Comparison of ENCODE assay signal across 27 cellular contexts in the genomic region with DNA sequence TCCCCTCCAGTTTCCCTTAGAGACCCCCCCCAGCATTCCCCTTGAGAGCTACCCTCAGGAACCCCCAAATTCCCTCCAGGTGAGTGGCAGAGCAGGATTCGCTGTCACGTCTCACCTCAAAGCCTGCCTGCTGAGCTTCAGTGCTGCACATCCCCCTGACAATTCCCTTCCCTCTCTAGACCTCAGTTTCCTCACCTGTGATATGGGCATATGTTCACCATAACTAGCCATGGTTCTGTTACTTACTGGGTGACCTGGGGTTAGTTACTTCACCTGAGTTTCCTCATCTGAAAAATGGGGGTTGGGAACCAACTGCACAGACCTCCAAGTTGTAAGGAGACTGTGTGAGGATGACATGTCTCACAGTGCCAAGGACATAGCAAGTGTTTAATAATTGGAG.
"Had no signal": no experiment of that assay in that cellular context is flagged by ENCODE, and none has a peak within 500 bp of the region (broad histone marks: within the 10 kb centered on the region; RNA-seq: fewer than 3 reads in every experiment).

No MANE protein-coding gene starts in this region.

- DNase-seq: naive thymus-derived CD4-positive, alpha-beta T cell; natural killer cell; occipital lobe; psoas muscle; right cardiac atrium; spleen; stimulated activated CD4-positive, alpha-beta T cell treated with anti-CD3 and anti-CD28 coated beads, Interleukin-12 subunit alpha, Interleukin-12 subunit beta, amount 100 ng/mL, for 4 hours; stimulated activated CD4-positive, alpha-beta T cell treated with anti-CD3 and anti-CD28 coated beads, Interleukin-1b, Interleukin-23, amount 100 ng/mL, for 48 hours; stimulated activated CD4-positive, alpha-beta T cell treated with anti-CD3 and anti-CD28 coated beads, Interleukin-4, amount 100 ng/mL, for 1 hour; stimulated activated CD4-positive, alpha-beta T cell treated with anti-CD3 and anti-CD28 coated beads, Interleukin-4, amount 100 ng/mL, for 4 hours; stimulated activated CD8-positive, alpha-beta memory T cell treated with anti-CD3 and anti-CD28 coated beads, Interleukin-4, amount 100 ng/mL, for 48 hours; stimulated activated naive CD4-positive, alpha-beta T cell; stimulated activated naive CD8-positive, alpha-beta T cell treated with anti-CD3 and anti-CD28 coated beads, Interleukin-15, amount 100 ng/mL, for 72 hours; stimulated activated naive CD8-positive, alpha-beta T cell treated with anti-CD3 and anti-CD28 coated beads, Interleukin-15, Interleukin-2, amounts not matched to agents 100 U/mL and 50 U/mL, for 24 hours; substantia nigra; testis; tibial artery; transverse colon; upper lobe of right lung; uterus had no signal

- H3K27ac ChIP-seq: neural progenitor cell, pancreas, skin epidermis, spleen, suprapubic skin, testis, tibial artery, transverse colon, upper lobe of right lung, uterus had no signal

- FAIRE-seq: pancreas had no signal

- H3K27me3 ChIP-seq: neural progenitor cell, pancreas, testis, transverse colon, upper lobe of right lung, uterus had no signal

- H3K9me3 ChIP-seq: pancreas, psoas muscle, spleen, suprapubic skin, testis, tibial artery, transverse colon, upper lobe of right lung, uterus had no signal

- H3K4me3 ChIP-seq: neural progenitor cell, pancreas, psoas muscle, skin epidermis, smooth muscle cell, spleen, suprapubic skin, testis, tibial artery, transverse colon, upper lobe of right lung, uterus had no signal

- H3K4me1 ChIP-seq: neural progenitor cell, pancreas, suprapubic skin, testis, tibial artery, transverse colon, upper lobe of right lung, uterus had no signal

- H3K4me2 ChIP-seq: neural progenitor cell, smooth muscle cell had no signal

- H3K36me3 ChIP-seq: neural progenitor cell, pancreas, spleen, suprapubic skin, tibial artery, transverse colon, upper lobe of right lung, uterus had no signal

- H2AFZ ChIP-seq: neural progenitor cell had no signal

- ATAC-seq: naive thymus-derived CD4-positive, alpha-beta T cell; natural killer cell; pancreas; psoas muscle; right cardiac atrium; sciatic nerve; stimulated activated memory B cell treated with anti-CD40 and anti-IgM and Interleukin-4, amounts not matched to agents 10 μg/mL and 1 μg/mL and 100 μg/mL, for 72 hours; stimulated activated naive CD8-positive, alpha-beta T cell treated with anti-CD3 and anti-CD28 coated beads, Interleukin-15, amount 100 ng/mL, for 72 hours; stimulated activated naive CD8-positive, alpha-beta T cell treated with anti-CD3 and anti-CD28 coated beads, Interleukin-15, Interleukin-2, amounts not matched to agents 100 U/mL and 50 U/mL, for 24 hours; upper lobe of right lung had no signal
